In genomic region chr9:104108315-104108714, GRCh38 we compare ENCODE assay signal across 23 cellular contexts.
"Had no signal": no experiment of that assay in that cellular context is flagged by ENCODE, and none has a peak within 500 bp of the region (broad histone marks: within the 10 kb centered on the region; RNA-seq: fewer than 3 reads in every experiment).

No MANE protein-coding gene starts in this region.

- H3K27ac Mint-ChIP-seq: naive B cell; natural killer cell; stimulated activated naive B cell treated with anti-CD40 and anti-IgM and Interleukin-4, amounts not matched to agents 10 μg/mL and 1 μg/mL and 100 μg/mL, for 72 hours had no signal

- H3K27me3 Mint-ChIP-seq: naive B cell; stimulated activated naive B cell treated with anti-CD40 and anti-IgM and Interleukin-4, amounts not matched to agents 10 μg/mL and 1 μg/mL and 100 μg/mL, for 72 hours had no signal

- H3K4me3 Mint-ChIP-seq: naive B cell; natural killer cell; stimulated activated naive B cell treated with anti-CD40 and anti-IgM and Interleukin-4, amounts not matched to agents 10 μg/mL and 1 μg/mL and 100 μg/mL, for 72 hours had no signal

- H3K4me1 Mint-ChIP-seq: naive B cell; natural killer cell; stimulated activated naive B cell treated with anti-CD40 and anti-IgM and Interleukin-4, amounts not matched to agents 10 μg/mL and 1 μg/mL and 100 μg/mL, for 72 hours had no signal

- DNase-seq: hippocampal formation; kidney; left colon; left lung; lower lobe of right lung; mammary epithelial cell; mesenchymal stem cell; naive B cell; natural killer cell; pancreas; retina; right cardiac atrium; stimulated activated CD4-positive, alpha-beta T cell treated with anti-CD3 and anti-CD28 coated beads, Interleukin-12 subunit alpha, Interleukin-12 subunit beta, amount 100 ng/mL, for 4 hours; stimulated activated CD4-positive, alpha-beta T cell treated with anti-CD3 and anti-CD28 coated beads, Interleukin-15, amount 100 ng/mL, for 24 hours; stimulated activated CD4-positive, alpha-beta T cell treated with anti-CD3 and anti-CD28 coated beads, Interleukin-2, amount 100 ng/mL, for 24 hours; stimulated activated CD4-positive, alpha-beta T cell treated with anti-CD3 and anti-CD28 coated beads, Interleukin-4, amount 100 ng/mL, for 1 hour; stimulated activated naive B cell treated with anti-CD40 and anti-IgM and Interleukin-4, amounts not matched to agents 10 μg/mL and 1 μg/mL and 100 μg/mL, for 72 hours; stimulated activated naive CD8-positive, alpha-beta T cell treated with anti-CD3 and anti-CD28 coated beads, Interleukin-15, Interleukin-2, amounts not matched to agents 100 U/mL and 50 U/mL, for 24 hours; stomach; testis; thyroid gland; transverse colon; upper lobe of left lung had no signal

- H3K9me3 Mint-ChIP-seq: naive B cell; natural killer cell; stimulated activated naive B cell treated with anti-CD40 and anti-IgM and Interleukin-4, amounts not matched to agents 10 μg/mL and 1 μg/mL and 100 μg/mL, for 72 hours had no signal
